8 cellular contexts compared by ENCODE assay signal in the genomic region with DNA sequence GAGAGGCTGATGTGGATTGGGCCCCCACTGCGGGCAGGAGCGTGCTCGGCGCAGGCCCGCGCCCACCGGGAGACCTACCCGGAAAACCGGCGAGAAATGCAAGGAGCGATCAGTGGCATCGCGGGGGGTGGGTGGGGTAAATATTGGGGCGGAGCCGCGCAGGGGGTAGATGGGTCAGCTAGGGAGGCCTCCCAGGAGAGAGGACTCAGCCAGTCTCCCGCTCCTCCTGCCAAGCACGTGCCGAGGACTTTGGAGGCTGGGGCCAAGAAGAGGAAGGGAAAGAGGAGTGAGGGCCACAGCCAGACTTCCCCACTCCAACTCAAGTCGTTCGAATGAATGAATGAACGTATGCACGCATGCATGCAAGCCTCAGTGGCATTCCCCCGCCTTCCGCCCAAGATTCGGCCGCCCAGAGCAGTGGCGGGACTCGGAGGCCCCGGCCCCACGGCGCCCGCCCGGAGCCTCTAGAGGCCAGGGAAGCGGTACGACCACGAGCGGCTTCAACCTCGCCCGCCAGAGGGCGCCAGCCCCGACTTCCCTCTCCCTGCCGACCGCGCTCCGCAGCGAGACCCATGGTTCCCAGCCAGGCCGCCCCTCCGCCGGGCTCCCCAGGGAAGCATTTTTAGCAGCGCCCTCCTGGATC. TPM values are rescaled to one million over a fixed set of nuclear protein-coding genes. Genes with fewer than 3 reads are reported as not detected.
A peak's percentile ranks its signal among the peaks of the same experiment; 100 is the strongest.
DNase-seq lines count a peak whose midpoint lies in the region; ATAC-seq and TF ChIP-seq lines count a peak whose summit lies in the region.

No MANE protein-coding gene starts in this region.

- peaks cover 27% of the 10 kb centered on the region for H3K27me3 Mint-ChIP-seq in activated CD8-positive, alpha-beta T cell treated with anti-CD3 and anti-CD28 coated beads, Interleukin-2, amount 10 ng/mL, durations not matched to agents 7 days and 5 days (ENCODE audit: low read depth)

- DNase-seq in AG04449 (ENCODE audit: low read depth, low spot score) (no peak), MV-4-11 (lab: John Stamatoyannopoulos, UW) (peak; percentile 72), lower lobe of right lung (peak; percentile 89)
- DNase-seq in activated CD8-positive, alpha-beta T cell treated with anti-CD3 and anti-CD28 coated beads, Interleukin-2, amount 10 ng/mL, durations not matched to agents 7 days and 5 days, result peak; percentile 87
- peak; percentile 83 to 87 for DNase-seq in stimulated activated CD4-positive, alpha-beta T cell treated with anti-CD3 and anti-CD28 coated beads, Interleukin-4, amount 100 ng/mL, for 48 hours (ENCODE audit: low read depth in 2 of 2)

- H3K4me3 Mint-ChIP-seq in activated CD8-positive, alpha-beta T cell treated with anti-CD3 and anti-CD28 coated beads, Interleukin-2, amount 10 ng/mL, durations not matched to agents 7 days and 5 days, result peak overlapping the region; percentile 69

- H3K9me3 ChIP-seq in ectodermal cell (ENCODE audit: control insufficient read depth, low read length) (no peaks in the 10 kb centered on the region), lower lobe of right lung (no peaks in the 10 kb centered on the region)

- peaks cover 43% of the 10 kb centered on the region for H3K4me1 ChIP-seq in ectodermal cell (ENCODE audit: control insufficient read depth, insufficient read depth, low read length)
- H3K4me1 ChIP-seq in lower lobe of right lung, result peaks cover 68% of the 10 kb centered on the region

- intact Hi-C loops in lower lobe of right lung (cut with DNase I), result no loop called here

- H3K27me3 ChIP-seq in ectodermal cell (ENCODE audit: control insufficient read depth, insufficient read depth, low read length, poor library complexity, severe bottlenecking) (peaks cover 57% of the 10 kb centered on the region), lower lobe of right lung (ENCODE audit: low read depth) (peaks cover 42% of the 10 kb centered on the region)

- WGBS in ectodermal cell, 2 experiments, result 2 to 3% methylated on average over 51 of the region's 51 CpGs

- no peak overlapping the region for H3K27ac ChIP-seq in ectodermal cell (ENCODE audit: insufficient read depth, low read depth, low read length, poor library complexity, severe bottlenecking)
- no peak overlapping the region for H3K27ac ChIP-seq in lower lobe of right lung

- H3K9me3 Mint-ChIP-seq in activated CD8-positive, alpha-beta T cell treated with anti-CD3 and anti-CD28 coated beads, Interleukin-2, amount 10 ng/mL, durations not matched to agents 7 days and 5 days (ENCODE audit: insufficient read depth), result no peaks in the 10 kb centered on the region

- peaks cover 58% of the 10 kb centered on the region for H3K4me1 Mint-ChIP-seq in activated CD8-positive, alpha-beta T cell treated with anti-CD3 and anti-CD28 coated beads, Interleukin-2, amount 10 ng/mL, durations not matched to agents 7 days and 5 days (ENCODE audit: low read depth)

- H3K4me3 ChIP-seq in AG04449 (ENCODE audit: low read depth, low read length) (peak overlapping the region; percentile 36), ectodermal cell (ENCODE audit: insufficient read depth, low read depth, low read length) (peak overlapping the region; percentile 33), lower lobe of right lung (peak overlapping the region; percentile 56)

- POLR2A ChIA-PET in AG04449 (lab: Yijun Ruan, JAX), result no interaction called here
- POLR2A ChIA-PET in activated CD8-positive, alpha-beta T cell treated with anti-CD3 and anti-CD28 coated beads, Interleukin-2, amount 10 ng/mL, durations not matched to agents 7 days and 5 days (lab: Charles Lee), result interaction anchor here (1.3 kb wide), 1 partner anchor 39 kb away, joined by 4 read pairs; a partner anchor contains a TSS

- CTCF ChIA-PET in AG04449 (lab: Yijun Ruan, JAX), result interaction anchor here (0.6 to 9.3 kb wide), 22 partner anchors 7 to 566 kb away, joined by 3 to 265 read pairs (median 12); no protein-coding TSS in a partner anchor
- CTCF ChIA-PET in activated CD8-positive, alpha-beta T cell treated with anti-CD3 and anti-CD28 coated beads, Interleukin-2, amount 10 ng/mL, durations not matched to agents 7 days and 5 days (lab: Charles Lee), result interaction anchor here (1.5 to 7.9 kb wide), 11 partner anchors 7 to 230 kb away, joined by 3 to 242 read pairs (median 8); a partner anchor contains a TSS

- H3K27ac Mint-ChIP-seq in activated CD8-positive, alpha-beta T cell treated with anti-CD3 and anti-CD28 coated beads, Interleukin-2, amount 10 ng/mL, durations not matched to agents 7 days and 5 days, result peak overlapping the region; percentile 60

- peak; percentile 41 for ATAC-seq in GM18858 (IDR thresholded peaks at IDR 0.05; ENCODE audit: unreplicated experiment)
- ATAC-seq in activated CD8-positive, alpha-beta T cell treated with anti-CD3 and anti-CD28 coated beads, Interleukin-2, amount 10 ng/mL, durations not matched to agents 7 days and 5 days, result peak; percentile 65
- peak; percentile 85 to 87 for ATAC-seq in lower lobe of right lung
- no peak for ATAC-seq in GM21526 (IDR thresholded peaks at IDR 0.05; ENCODE audit: low FRiP score, unreplicated experiment)

- H3K36me3 ChIP-seq in ectodermal cell (ENCODE audit: control insufficient read depth, insufficient read depth, low read length) (no peaks in the 10 kb centered on the region), lower lobe of right lung (peaks cover 6% of the 10 kb centered on the region)

- TF ChIP-seq CTCF in AG04449 (IDR thresholded peaks at IDR 0.05; ENCODE audit: insufficient read depth, low read length, missing control alignments), result peak; percentile 96
- TF ChIP-seq CTCF in lower lobe of right lung (IDR thresholded peaks at IDR 0.05), result peak; percentile 91

- H3K36me3 Mint-ChIP-seq in activated CD8-positive, alpha-beta T cell treated with anti-CD3 and anti-CD28 coated beads, Interleukin-2, amount 10 ng/mL, durations not matched to agents 7 days and 5 days (ENCODE audit: low read depth), result peaks cover 18% of the 10 kb centered on the region

RNA-seq across cellular contexts. Expression of a gene that starts 3.6 kb away (rescaled TPM):
- 10 to 100 TPM; 49.7 to 58.3 TPM for total RNA-seq in activated CD8-positive, alpha-beta T cell treated with anti-CD3 and anti-CD28 coated beads, Interleukin-2, amount 10 ng/mL, durations not matched to agents 7 days and 5 days
- 71.5 TPM for polyA plus RNA-seq in ectodermal cell (2013, experiment 1 of 4)
- polyA plus RNA-seq in ectodermal cell (2013, experiment 2 of 4), result 65.6 TPM
- polyA plus RNA-seq in ectodermal cell (2013, experiment 3 of 4), result 66.9 TPM
- 78.8 TPM for polyA plus RNA-seq in ectodermal cell (2013, experiment 4 of 4)
- total RNA-seq in lower lobe of right lung, result 17.4 TPM

RNA-seq across cellular contexts. Expression of a gene that starts 3.8 kb away (rescaled TPM):
- not detected for total RNA-seq in activated CD8-positive, alpha-beta T cell treated with anti-CD3 and anti-CD28 coated beads, Interleukin-2, amount 10 ng/mL, durations not matched to agents 7 days and 5 days
- 1.3 TPM for polyA plus RNA-seq in ectodermal cell (2013, experiment 1 of 4)
- 3.4 TPM for polyA plus RNA-seq in ectodermal cell (2013, experiment 2 of 4)
- polyA plus RNA-seq in ectodermal cell (2013, experiment 3 of 4), result 4.9 TPM
- polyA plus RNA-seq in ectodermal cell (2013, experiment 4 of 4), result 3.7 TPM
- total RNA-seq in lower lobe of right lung, result not detected

RNA-seq across cellular contexts. Expression of a gene that starts 38.6 kb away (rescaled TPM):
- total RNA-seq in activated CD8-positive, alpha-beta T cell treated with anti-CD3 and anti-CD28 coated beads, Interleukin-2, amount 10 ng/mL, durations not matched to agents 7 days and 5 days, result 100 to 1,000 TPM; 122 to 129 TPM
- 153 TPM for polyA plus RNA-seq in ectodermal cell (2013, experiment 1 of 4)
- 178 TPM for polyA plus RNA-seq in ectodermal cell (2013, experiment 2 of 4)
- 120 TPM for polyA plus RNA-seq in ectodermal cell (2013, experiment 3 of 4)
- 142 TPM for polyA plus RNA-seq in ectodermal cell (2013, experiment 4 of 4)
- total RNA-seq in lower lobe of right lung, result 113 TPM
